ENCODE assay signal across 21 cellular contexts in genomic region chr3:55698826-55699225, GRCh38.
A peak's percentile ranks its signal among the peaks of the same experiment; 100 is the strongest.
DNase-seq lines count a peak whose midpoint lies in the region; ATAC-seq and TF ChIP-seq lines count a peak whose summit lies in the region.
"Had no signal": no experiment of that assay in that cellular context is flagged by ENCODE, and none has a peak within 500 bp of the region (broad histone marks: within the 10 kb centered on the region; RNA-seq: fewer than 3 reads in every experiment).

No MANE protein-coding gene starts in this region.

- no peaks in the 10 kb centered on the region for H3K4me1 ChIP-seq in NT2/D1 (ENCODE audit: insufficient read depth, insufficient read length)
- no peaks in the 10 kb centered on the region for H3K4me1 ChIP-seq in left lung

- DNase-seq in ELF-1 (ENCODE audit: low read depth, low spot score), result peak; percentile 28
- DNase-seq in NT2/D1 (ENCODE audit: low read depth, low spot score), result peak; percentile 71
- peak; percentile 9 for DNase-seq in brain microvascular endothelial cell
- DNase-seq in medulla oblongata (ENCODE audit: extremely low spot score), result peak; percentile 25
- no peak for DNase-seq in left lung
- DNase-seq in amygdala (lab: John Stamatoyannopoulos, UW), result no peak
- no peak for DNase-seq in activated CD4-positive, alpha-beta T cell treated with anti-CD3 and anti-CD28 coated beads, Interleukin-2, amount 50 U/mL, for 48 hours
- no peak for DNase-seq in DMS153 treated with DMSO at 0.1 percent for 48 hours (lab: John Stamatoyannopoulos, UW; ENCODE audit: unreplicated experiment)
- DNase-seq: 8988T, DND-41, GDM1, Kasumi-1, MG63, NCI-H1048, NCI-H1436, NCI-H2029, NCI-H2171, PC-9, SIG-M5 had no signal

- H3K36me3 ChIP-seq in NT2/D1 (ENCODE audit: insufficient read depth, insufficient read length, low read length) (no peaks in the 10 kb centered on the region), brain microvascular endothelial cell (replicated peaks) (no peaks in the 10 kb centered on the region), left lung (no peaks in the 10 kb centered on the region)
- H3K36me3 ChIP-seq: MG63 had no signal

- intact Hi-C loops in left lung (cut with DNase I), result no loop called here

- in situ Hi-C loops in brain microvascular endothelial cell (cut with HindIII; ENCODE audit: low pct_ligation_motif_present, low sequenced_read_pairs), result no loop called here

- no peak overlapping the region for H3K9ac ChIP-seq in NT2/D1 (ENCODE audit: insufficient read length, low read depth)

- H3K27me3 ChIP-seq in NT2/D1 (ENCODE audit: insufficient read depth, insufficient read length) (no peaks in the 10 kb centered on the region), brain microvascular endothelial cell (replicated peaks) (no peaks in the 10 kb centered on the region), left lung (no peaks in the 10 kb centered on the region)
- H3K27me3 ChIP-seq: MG63 had no signal

- TF ChIP-seq CTCF in brain microvascular endothelial cell (IDR thresholded peaks at IDR 0.05; ENCODE audit: low read depth, low read length, missing control alignments) (no peak), left lung (IDR thresholded peaks at IDR 0.05) (no peak)

- H3K9me3 ChIP-seq in NT2/D1 (ENCODE audit: insufficient read depth, low read length) (no peaks in the 10 kb centered on the region), left lung (no peaks in the 10 kb centered on the region)
- H3K9me3 ChIP-seq: MG63 had no signal

- no peak overlapping the region for H3K27ac ChIP-seq in brain microvascular endothelial cell
- H3K27ac ChIP-seq in left lung, result no peak overlapping the region
- H3K27ac ChIP-seq: PC-9, RWPE1 had no signal

- ATAC-seq in left lung, result no peak
- ATAC-seq: HCT116 had no signal

- H3K4me3 ChIP-seq in NT2/D1 (ENCODE audit: insufficient read length, low read depth), result no peak overlapping the region
- H3K4me3 ChIP-seq in brain microvascular endothelial cell (ENCODE audit: low read depth, low read length), result no peak overlapping the region
- H3K4me3 ChIP-seq in left lung, result no peak overlapping the region
- H3K4me3 ChIP-seq: MG63, PC-9 had no signal

Comparison
In these comparisons a context has a peak if more than half of its experiments do, and no peak if none do; other contexts are left out.
1. DNase-seq: peak in ELF-1 (single experiment), NT2/D1 (single experiment), brain microvascular endothelial cell (single experiment) and medulla oblongata (single experiment); none in left lung (0 of 2), amygdala (0 of 56), activated CD4-positive, alpha-beta T cell treated with anti-CD3 and anti-CD28 coated beads, Interleukin-2, amount 50 U/mL, for 48 hours (0 of 2) and DMS153 treated with DMSO at 0.1 percent for 48 hours (single experiment).